1 cellular context compared by ENCODE assay signal in the genomic region with DNA sequence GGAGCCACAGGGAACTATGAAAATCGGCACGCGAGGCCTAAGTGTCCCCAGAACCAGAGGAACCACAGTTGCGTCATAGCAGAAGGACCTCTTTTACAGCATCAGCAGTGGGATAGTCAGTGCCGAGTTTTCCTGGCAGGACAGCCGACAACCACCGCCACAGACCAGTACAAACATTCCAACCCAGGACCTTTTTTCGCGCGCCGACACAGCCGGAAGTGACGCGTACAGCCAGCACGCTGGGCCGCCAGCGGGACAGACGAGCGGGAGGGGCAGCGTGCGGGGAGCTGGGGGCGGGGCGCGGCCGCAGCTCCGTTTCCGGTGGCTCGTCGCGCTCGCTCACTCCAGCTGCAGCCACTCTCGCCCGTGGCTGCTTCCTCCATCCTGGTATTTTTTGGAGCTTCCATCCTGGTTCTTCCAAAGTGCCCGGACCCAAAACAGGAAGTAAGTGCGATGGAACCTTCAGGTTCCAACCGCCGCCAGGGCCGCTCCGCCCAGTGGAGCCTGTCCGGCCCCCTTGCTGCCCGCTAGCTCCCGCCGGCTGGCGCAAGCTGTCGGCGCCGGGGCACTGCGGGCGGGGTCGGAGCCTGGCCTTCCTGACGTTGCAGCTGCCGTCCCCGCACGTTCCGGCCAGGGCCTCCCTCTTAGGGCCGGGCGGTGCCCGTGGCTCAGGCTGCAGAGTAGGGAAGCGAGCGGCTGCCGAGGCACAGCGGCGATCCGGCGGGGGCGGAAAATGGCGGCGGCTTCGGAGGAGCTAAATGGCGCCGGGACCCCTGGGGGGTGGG.
TF ChIP-seq lines count a peak whose summit lies in the region.

A gene with protein sequence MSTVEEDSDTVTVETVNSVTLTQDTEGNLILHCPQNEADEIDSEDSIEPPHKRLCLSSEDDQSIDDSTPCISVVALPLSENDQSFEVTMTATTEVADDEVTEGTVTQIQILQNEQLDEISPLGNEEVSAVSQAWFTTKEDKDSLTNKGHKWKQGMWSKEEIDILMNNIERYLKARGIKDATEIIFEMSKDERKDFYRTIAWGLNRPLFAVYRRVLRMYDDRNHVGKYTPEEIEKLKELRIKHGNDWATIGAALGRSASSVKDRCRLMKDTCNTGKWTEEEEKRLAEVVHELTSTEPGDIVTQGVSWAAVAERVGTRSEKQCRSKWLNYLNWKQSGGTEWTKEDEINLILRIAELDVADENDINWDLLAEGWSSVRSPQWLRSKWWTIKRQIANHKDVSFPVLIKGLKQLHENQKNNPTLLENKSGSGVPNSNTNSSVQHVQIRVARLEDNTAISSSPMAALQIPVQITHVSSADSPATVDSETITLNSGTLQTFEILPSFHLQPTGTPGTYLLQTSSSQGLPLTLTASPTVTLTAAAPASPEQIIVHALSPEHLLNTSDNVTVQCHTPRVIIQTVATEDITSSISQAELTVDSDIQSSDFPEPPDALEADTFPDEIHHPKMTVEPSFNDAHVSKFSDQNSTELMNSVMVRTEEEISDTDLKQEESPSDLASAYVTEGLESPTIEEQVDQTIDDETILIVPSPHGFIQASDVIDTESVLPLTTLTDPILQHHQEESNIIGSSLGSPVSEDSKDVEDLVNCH (plus strand): TSS at position 342 of the 785 bp plus-strand sequence. CDS start 12,489 bp downstream, outside the sequence.

TF ChIP-seq in HEK293, 187 proteins besides CTCF, POLR2A, EP300 and RAD21 (continued from another document):
- TF ChIP-seq, protein P1, sequence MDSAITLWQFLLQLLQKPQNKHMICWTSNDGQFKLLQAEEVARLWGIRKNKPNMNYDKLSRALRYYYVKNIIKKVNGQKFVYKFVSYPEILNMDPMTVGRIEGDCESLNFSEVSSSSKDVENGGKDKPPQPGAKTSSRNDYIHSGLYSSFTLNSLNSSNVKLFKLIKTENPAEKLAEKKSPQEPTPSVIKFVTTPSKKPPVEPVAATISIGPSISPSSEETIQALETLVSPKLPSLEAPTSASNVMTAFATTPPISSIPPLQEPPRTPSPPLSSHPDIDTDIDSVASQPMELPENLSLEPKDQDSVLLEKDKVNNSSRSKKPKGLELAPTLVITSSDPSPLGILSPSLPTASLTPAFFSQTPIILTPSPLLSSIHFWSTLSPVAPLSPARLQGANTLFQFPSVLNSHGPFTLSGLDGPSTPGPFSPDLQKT (IDR thresholded peaks at IDR 0.05; ENCODE audit: borderline replicate concordance, low read depth, low read length), result peak; percentile 53; the same call in 1 of the 2 replicates
- TF ChIP-seq ZNF701 (tag by site-specific recombination; IDR thresholded peaks at IDR 0.05) (no peak), ZNF366 (tag by site-specific recombination; conservative IDR thresholded peaks at IDR 0.05) (peak; percentile 79), ZNF19 (tag by site-specific recombination; IDR thresholded peaks at IDR 0.05; ENCODE audit: low read depth) (no peak), ZBTB8A (tag by site-specific recombination; IDR thresholded peaks at IDR 0.05) (peak; percentile 75), ZNF311 (tag by site-specific recombination; IDR thresholded peaks at IDR 0.05; ENCODE audit: borderline replicate concordance) (no peak), ZNF416 (tag by site-specific recombination; IDR thresholded peaks at IDR 0.05) (no peak), ZNF629 (tag by site-specific recombination; IDR thresholded peaks at IDR 0.05) (peak; percentile 88), WT1 (tag by site-specific recombination; IDR thresholded peaks at IDR 0.05) (no peak), SP3 (tag by site-specific recombination; IDR thresholded peaks at IDR 0.05) (peak; percentile 61), ZNF140 (tag by site-specific recombination; IDR thresholded peaks at IDR 0.05) (no peak), ZBTB17 (tag by site-specific recombination; IDR thresholded peaks at IDR 0.05) (peak; percentile 90), ZNF529 (tag by site-specific recombination; IDR thresholded peaks at IDR 0.05; ENCODE audit: insufficient replicate concordance) (no peak)
- TF ChIP-seq, protein P2, sequence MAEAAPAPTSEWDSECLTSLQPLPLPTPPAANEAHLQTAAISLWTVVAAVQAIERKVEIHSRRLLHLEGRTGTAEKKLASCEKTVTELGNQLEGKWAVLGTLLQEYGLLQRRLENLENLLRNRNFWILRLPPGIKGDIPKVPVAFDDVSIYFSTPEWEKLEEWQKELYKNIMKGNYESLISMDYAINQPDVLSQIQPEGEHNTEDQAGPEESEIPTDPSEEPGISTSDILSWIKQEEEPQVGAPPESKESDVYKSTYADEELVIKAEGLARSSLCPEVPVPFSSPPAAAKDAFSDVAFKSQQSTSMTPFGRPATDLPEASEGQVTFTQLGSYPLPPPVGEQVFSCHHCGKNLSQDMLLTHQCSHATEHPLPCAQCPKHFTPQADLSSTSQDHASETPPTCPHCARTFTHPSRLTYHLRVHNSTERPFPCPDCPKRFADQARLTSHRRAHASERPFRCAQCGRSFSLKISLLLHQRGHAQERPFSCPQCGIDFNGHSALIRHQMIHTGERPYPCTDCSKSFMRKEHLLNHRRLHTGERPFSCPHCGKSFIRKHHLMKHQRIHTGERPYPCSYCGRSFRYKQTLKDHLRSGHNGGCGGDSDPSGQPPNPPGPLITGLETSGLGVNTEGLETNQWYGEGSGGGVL (tag by site-specific recombination; IDR thresholded peaks at IDR 0.05), result 0 out of 2 replicates have a peak, but pooled peaks have one; percentile 22
- TF ChIP-seq, protein P3, sequence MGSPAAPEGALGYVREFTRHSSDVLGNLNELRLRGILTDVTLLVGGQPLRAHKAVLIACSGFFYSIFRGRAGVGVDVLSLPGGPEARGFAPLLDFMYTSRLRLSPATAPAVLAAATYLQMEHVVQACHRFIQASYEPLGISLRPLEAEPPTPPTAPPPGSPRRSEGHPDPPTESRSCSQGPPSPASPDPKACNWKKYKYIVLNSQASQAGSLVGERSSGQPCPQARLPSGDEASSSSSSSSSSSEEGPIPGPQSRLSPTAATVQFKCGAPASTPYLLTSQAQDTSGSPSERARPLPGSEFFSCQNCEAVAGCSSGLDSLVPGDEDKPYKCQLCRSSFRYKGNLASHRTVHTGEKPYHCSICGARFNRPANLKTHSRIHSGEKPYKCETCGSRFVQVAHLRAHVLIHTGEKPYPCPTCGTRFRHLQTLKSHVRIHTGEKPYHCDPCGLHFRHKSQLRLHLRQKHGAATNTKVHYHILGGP (tag by site-specific recombination; IDR thresholded peaks at IDR 0.05), result no peak
